17 cellular contexts compared by ENCODE assay signal in genomic region chr2:167386694-167387093, GRCh38.
"Had no signal": no experiment of that assay in that cellular context is flagged by ENCODE, and none has a peak within 500 bp of the region (broad histone marks: within the 10 kb centered on the region; RNA-seq: fewer than 3 reads in every experiment).

No MANE protein-coding gene starts in this region.

- ATAC-seq: effector memory CD8-positive, alpha-beta T cell; foreskin keratinocyte; left cardiac atrium; lower lobe of right lung; naive thymus-derived CD8-positive, alpha-beta T cell; right cardiac atrium; stimulated activated naive B cell treated with anti-CD40 and anti-IgM and Interleukin-4, amounts not matched to agents 10 μg/mL and 1 μg/mL and 100 μg/mL, for 72 hours; stimulated activated naive CD8-positive, alpha-beta T cell treated with anti-CD3 and anti-CD28 coated beads, Interleukin-15, amount 100 ng/mL, for 72 hours had no signal

- H3K4me1 Mint-ChIP-seq: immature natural killer cell; memory B cell; naive thymus-derived CD8-positive, alpha-beta T cell; stimulated activated naive B cell treated with anti-CD40 and anti-IgM and Interleukin-4, amounts not matched to agents 10 μg/mL and 1 μg/mL and 100 μg/mL, for 72 hours; stimulated activated naive CD8-positive, alpha-beta T cell treated with anti-CD3 and anti-CD28 coated beads, Interleukin-15, amount 100 ng/mL, for 72 hours had no signal

- H3K27me3 ChIP-seq: foreskin keratinocyte, ovary, testis, transverse colon had no signal

- H3K9me3 ChIP-seq: left ventricle myocardium inferior, lower lobe of right lung, ovary, testis, transverse colon had no signal

- H3K36me3 ChIP-seq: left ventricle myocardium inferior, lower lobe of right lung, ovary, transverse colon had no signal

- H3K27ac Mint-ChIP-seq: dendritic cell treated with granulocyte-macrophage colony-stimulating factor and Interleukin-4, amounts not matched to agents 40 ng/mL and 50 ng/mL, for 4 days; effector memory CD8-positive, alpha-beta T cell; immature natural killer cell; memory B cell; naive thymus-derived CD8-positive, alpha-beta T cell; stimulated activated naive B cell treated with anti-CD40 and anti-IgM and Interleukin-4, amounts not matched to agents 10 μg/mL and 1 μg/mL and 100 μg/mL, for 72 hours; stimulated activated naive CD8-positive, alpha-beta T cell treated with anti-CD3 and anti-CD28 coated beads, Interleukin-15, amount 100 ng/mL, for 72 hours had no signal

- H3K36me3 Mint-ChIP-seq: immature natural killer cell; memory B cell; naive thymus-derived CD8-positive, alpha-beta T cell; stimulated activated naive B cell treated with anti-CD40 and anti-IgM and Interleukin-4, amounts not matched to agents 10 μg/mL and 1 μg/mL and 100 μg/mL, for 72 hours had no signal

- H3K4me1 ChIP-seq: foreskin keratinocyte, left ventricle myocardium inferior, lower lobe of right lung, testis had no signal

- H3K4me3 ChIP-seq: left ventricle myocardium inferior, lower lobe of right lung, ovary, testis, transverse colon had no signal

- DNase-seq: effector memory CD8-positive, alpha-beta T cell; foreskin keratinocyte; immature natural killer cell; left cardiac atrium; left ventricle myocardium inferior; lower lobe of right lung; naive thymus-derived CD8-positive, alpha-beta T cell; ovary; right cardiac atrium; stimulated activated CD4-positive, alpha-beta T cell treated with anti-CD3 and anti-CD28 coated beads, Interleukin-4, amount 100 ng/mL, for 1 hour; stimulated activated naive B cell treated with anti-CD40 and anti-IgM and Interleukin-4, amounts not matched to agents 10 μg/mL and 1 μg/mL and 100 μg/mL, for 72 hours; stimulated activated naive CD8-positive, alpha-beta T cell treated with anti-CD3 and anti-CD28 coated beads, Interleukin-15, amount 100 ng/mL, for 72 hours; testis; transverse colon had no signal

- H3K27ac ChIP-seq: foreskin keratinocyte, left ventricle myocardium inferior, lower lobe of right lung, ovary, testis, transverse colon had no signal

- H3K9me3 Mint-ChIP-seq: dendritic cell treated with granulocyte-macrophage colony-stimulating factor and Interleukin-4, amounts not matched to agents 40 ng/mL and 50 ng/mL, for 4 days had no signal

- FAIRE-seq: keratinocyte had no signal

- H3K27me3 Mint-ChIP-seq: dendritic cell treated with granulocyte-macrophage colony-stimulating factor and Interleukin-4, amounts not matched to agents 40 ng/mL and 50 ng/mL, for 4 days; effector memory CD8-positive, alpha-beta T cell; memory B cell; stimulated activated naive B cell treated with anti-CD40 and anti-IgM and Interleukin-4, amounts not matched to agents 10 μg/mL and 1 μg/mL and 100 μg/mL, for 72 hours; stimulated activated naive CD8-positive, alpha-beta T cell treated with anti-CD3 and anti-CD28 coated beads, Interleukin-15, amount 100 ng/mL, for 72 hours had no signal

- H3K4me3 Mint-ChIP-seq: dendritic cell treated with granulocyte-macrophage colony-stimulating factor and Interleukin-4, amounts not matched to agents 40 ng/mL and 50 ng/mL, for 4 days; effector memory CD8-positive, alpha-beta T cell; immature natural killer cell; memory B cell; naive thymus-derived CD8-positive, alpha-beta T cell; stimulated activated naive B cell treated with anti-CD40 and anti-IgM and Interleukin-4, amounts not matched to agents 10 μg/mL and 1 μg/mL and 100 μg/mL, for 72 hours; stimulated activated naive CD8-positive, alpha-beta T cell treated with anti-CD3 and anti-CD28 coated beads, Interleukin-15, amount 100 ng/mL, for 72 hours had no signal
